In the genomic region with DNA sequence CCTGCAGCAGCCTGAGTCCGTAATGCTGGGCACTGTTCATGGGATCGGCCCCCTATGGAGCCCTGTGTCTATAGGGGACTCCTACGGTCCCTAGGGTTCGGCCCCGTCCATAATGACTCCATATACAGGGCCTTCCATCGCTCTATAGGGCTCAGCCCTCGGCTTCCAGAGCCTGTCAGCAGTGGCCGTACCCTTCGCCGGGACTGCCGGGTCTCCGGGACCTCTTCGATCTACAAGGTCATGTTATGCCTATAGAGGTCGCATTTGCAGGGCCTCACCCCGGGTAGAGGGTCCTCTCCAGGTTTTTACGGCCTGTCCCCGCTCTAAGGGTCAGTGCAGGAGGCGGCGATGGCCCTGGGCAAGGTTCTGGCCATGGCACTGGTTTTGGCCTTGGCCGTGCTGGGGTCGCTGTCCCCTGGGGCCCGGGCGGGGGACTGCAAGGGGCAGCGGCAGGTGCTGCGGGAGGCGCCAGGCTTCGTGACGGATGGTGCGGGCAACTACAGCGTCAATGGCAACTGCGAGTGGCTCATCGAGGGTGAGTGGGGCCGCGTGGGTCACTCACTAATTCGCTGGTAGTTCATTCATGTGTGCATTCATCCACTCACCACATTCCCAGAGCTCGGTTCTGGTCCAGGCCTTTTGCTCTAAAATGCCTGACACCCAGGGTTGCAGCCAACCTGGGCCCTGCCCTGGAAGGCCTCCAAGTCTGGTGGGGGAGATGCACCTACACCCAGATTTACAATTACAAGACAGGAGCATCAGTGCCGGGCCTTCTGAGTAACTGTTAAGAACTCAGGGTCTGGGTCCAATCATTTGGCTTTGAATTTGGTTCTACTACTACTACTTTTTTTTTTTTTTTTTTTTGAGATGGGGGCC, we compare ENCODE assay signal across 8 cellular contexts. TPM values are rescaled to one million over a fixed set of nuclear protein-coding genes. Genes with fewer than 3 reads are reported as not detected.
A peak's percentile ranks its signal among the peaks of the same experiment; 100 is the strongest.
DNase-seq lines count a peak whose midpoint lies in the region; ATAC-seq and TF ChIP-seq lines count a peak whose summit lies in the region.

No MANE protein-coding gene starts in this region.

- peak overlapping the region; percentile 79 for H3K27ac Mint-ChIP-seq in activated naive CD4-positive, alpha-beta T cell treated with anti-CD3 and anti-CD28 coated beads, Interleukin-2, amount 10 ng/mL, durations not matched to agents 7 days and 5 days

- H3K36me3 ChIP-seq in ES-I3 (ENCODE audit: insufficient read depth, low read length) = no peaks in the 10 kb centered on the region
- no peaks in the 10 kb centered on the region for H3K36me3 ChIP-seq in heart right ventricle
- H3K36me3 ChIP-seq in sigmoid colon = no peaks in the 10 kb centered on the region

- peaks cover 3% of the 10 kb centered on the region for H3K36me3 Mint-ChIP-seq in activated naive CD4-positive, alpha-beta T cell treated with anti-CD3 and anti-CD28 coated beads, Interleukin-2, amount 10 ng/mL, durations not matched to agents 7 days and 5 days

- ATAC-seq in GM21576 (IDR thresholded peaks at IDR 0.05; ENCODE audit: unreplicated experiment) = peak; percentile 7
- ATAC-seq in heart right ventricle = peak; percentile 2 to 54 (median 32)

- CTCF ChIA-PET in activated naive CD4-positive, alpha-beta T cell treated with anti-CD3 and anti-CD28 coated beads, Interleukin-2, amount 10 ng/mL, durations not matched to agents 7 days and 5 days (lab: Charles Lee) = interaction anchor here (1.1 kb wide), 1 partner anchor 10 kb away, joined by 3 read pairs; no protein-coding TSS in a partner anchor

- peak overlapping the region; percentile 84 for H3K9ac ChIP-seq in ES-I3 (ENCODE audit: low read depth, low read length)

- H3K4me1 ChIP-seq in ES-I3 (ENCODE audit: insufficient read depth, low read length) (no peaks in the 10 kb centered on the region; the same call in 1 of the 2 replicates), heart right ventricle (peaks cover 9 to 36% (median 29%) of the 10 kb centered on the region in 9 donors), sigmoid colon (peaks cover 0 to 45% (median 37%) of the 10 kb centered on the region in 4 donors)

- H3K27me3 Mint-ChIP-seq in activated naive CD4-positive, alpha-beta T cell treated with anti-CD3 and anti-CD28 coated beads, Interleukin-2, amount 10 ng/mL, durations not matched to agents 7 days and 5 days = peaks cover 47% of the 10 kb centered on the region

- H3K9me3 Mint-ChIP-seq in activated naive CD4-positive, alpha-beta T cell treated with anti-CD3 and anti-CD28 coated beads, Interleukin-2, amount 10 ng/mL, durations not matched to agents 7 days and 5 days = no peaks in the 10 kb centered on the region

- TF ChIP-seq CTCF in heart right ventricle (IDR thresholded peaks at IDR 0.05) (peak in 2 of 9 donors; percentile 13 to 15), sigmoid colon (IDR thresholded peaks at IDR 0.05) (no peak)

- intact Hi-C loops in heart right ventricle (cut with DNase I) = loop anchor here in 6 of 10 donors (1.0 to 10.0 kb wide), 5 partner anchors 71 to 193 kb away; partner anchors contain the start of gene POU2F2 (in 6 of the 6)
- intact Hi-C loops in sigmoid colon (cut with DNase I) = loop anchor here (5.0 kb wide), 2 partner anchors 71 to 194 kb away; partner anchors contain the start of gene POU2F2

- H3K27ac ChIP-seq in heart right ventricle (peak overlapping the region; percentile 51 to 90 (median 84)), sigmoid colon (peak overlapping the region; percentile 73 to 80 (median 76))

- H3K9me3 ChIP-seq in ES-I3 (ENCODE audit: control insufficient read depth, insufficient read depth, low read length) = no peaks in the 10 kb centered on the region
- H3K9me3 ChIP-seq in heart right ventricle = no peaks in the 10 kb centered on the region
- no peaks in the 10 kb centered on the region for H3K9me3 ChIP-seq in sigmoid colon

- DNase-seq in LHCN-M2 (ENCODE audit: low read depth) (peak; percentile 22), heart right ventricle (no peak), sigmoid colon (no peak), dedifferentiated amniotic fluid mesenchymal stem cell (ENCODE audit: extremely low spot score) (no peak), NCI-H2107 treated with DMSO at 0.1 percent for 48 hours (lab: John Stamatoyannopoulos, UW; ENCODE audit: unreplicated experiment) (no peak)
- DNase-seq in activated naive CD4-positive, alpha-beta T cell treated with anti-CD3 and anti-CD28 coated beads, Interleukin-2, amount 10 ng/mL, durations not matched to agents 7 days and 5 days = peak; percentile 45

- WGBS in heart right ventricle, 2 donors = 3 to 4% methylated on average over 37 of the region's 37 CpGs
- whole genome bisulfite sequencing in sigmoid colon, 2 donors = 2 to 8% methylated on average over 37 of the region's 37 CpGs

- peak overlapping the region; percentile 72 to 96 (median 84) for H3K4me3 ChIP-seq in heart right ventricle
- peak overlapping the region; percentile 66 to 94 (median 80) for H3K4me3 ChIP-seq in sigmoid colon

- peaks cover 24% of the 10 kb centered on the region for H3K4me1 Mint-ChIP-seq in activated naive CD4-positive, alpha-beta T cell treated with anti-CD3 and anti-CD28 coated beads, Interleukin-2, amount 10 ng/mL, durations not matched to agents 7 days and 5 days

- H3K27me3 ChIP-seq in heart right ventricle (peaks cover 12 to 35% (median 26%) of the 10 kb centered on the region in 7 donors), sigmoid colon (peaks cover 17 to 29% (median 18%) of the 10 kb centered on the region in 3 donors)

- H3K4me3 Mint-ChIP-seq in activated naive CD4-positive, alpha-beta T cell treated with anti-CD3 and anti-CD28 coated beads, Interleukin-2, amount 10 ng/mL, durations not matched to agents 7 days and 5 days = peak overlapping the region; percentile 88

- no peak for TF ChIP-seq POLR2A in sigmoid colon (IDR thresholded peaks at IDR 0.05)

- no peak for TF ChIP-seq EP300 in sigmoid colon (IDR thresholded peaks at IDR 0.05)

RNA-seq across cellular contexts. Expression of gene MEGF8, which starts 0.7 kb away (rescaled TPM):
- total RNA-seq in LHCN-M2 (2014; rRNA removed) = 19.6 and 20.2 TPM in 2 replicates
- polyA plus RNA-seq in LHCN-M2 (2012) = 17.7 TPM
- total RNA-seq in heart right ventricle = 10 to 100 TPM; 33.4 to 44.6 (median 40.4) TPM
- polyA plus RNA-seq in heart right ventricle = 10 to 100 TPM; 10.2 to 16.3 TPM
- total RNA-seq in sigmoid colon = 10 to 100 TPM in 2 of 4 donors, 1 to 10 TPM in 2; 5.4 to 21.6 (median 9.3) TPM
- polyA plus RNA-seq in sigmoid colon = 10 to 100 TPM in 1 of 3 donors, 1 to 10 TPM in 2; 1.8 to 13.9 (median 2.3) TPM

RNA-seq across cellular contexts. Expression of gene TMEM145, which starts 13.0 kb away (rescaled TPM):
- total RNA-seq in LHCN-M2 (2014; rRNA removed) = 1.7 TPM in 1 of 2 replicates, not detected in the other
- polyA plus RNA-seq in LHCN-M2 (2012) = 0.27 TPM
- total RNA-seq in heart right ventricle = 1 to 10 TPM in 1 of 10 donors, under 1 TPM in 4, not detected in 5; 0.15 to 1.0 (median 0.49) TPM
- polyA plus RNA-seq in heart right ventricle = 1 to 10 TPM in 1 of 2 donors, under 1 TPM in 1; 0.32 to 1.0 TPM
- 1 to 10 TPM in 1 of 4 donors, under 1 TPM in 2, not detected in 1; 0.54 to 4.4 (median 0.71) TPM for total RNA-seq in sigmoid colon
- under 1 TPM in 1 of 3 donors, not detected in 2; 0.58 TPM for polyA plus RNA-seq in sigmoid colon

RNA-seq across cellular contexts. Expression of gene PAFAH1B3, which starts 23.7 kb away (rescaled TPM):
- total RNA-seq in LHCN-M2 (2014; rRNA removed) = 85.3 and 99.0 TPM in 2 replicates
- polyA plus RNA-seq in LHCN-M2 (2012) = 74.2 TPM
- total RNA-seq in heart right ventricle = 1 to 10 TPM; 1.2 to 5.9 (median 2.6) TPM
- polyA plus RNA-seq in heart right ventricle = 10 to 100 TPM in 1 of 2 donors, 1 to 10 TPM in 1; 5.0 to 10.4 TPM
- 1 to 10 TPM; 5.6 to 8.6 (median 6.0) TPM for total RNA-seq in sigmoid colon
- 10 to 100 TPM; 27.0 to 44.3 (median 27.7) TPM for polyA plus RNA-seq in sigmoid colon

RNA-seq across cellular contexts. Expression of gene PRR19, which starts 24.2 kb away (rescaled TPM):
- total RNA-seq in LHCN-M2 (2014; rRNA removed) = 2.2 and 2.3 TPM in 2 replicates
- polyA plus RNA-seq in LHCN-M2 (2012) = 1.8 TPM
- under 1 TPM in 4 of 10 donors, not detected in 6; 0.16 to 0.21 (median 0.19) TPM for total RNA-seq in heart right ventricle
- polyA plus RNA-seq in heart right ventricle = under 1 TPM in 1 of 2 donors, not detected in 1; 0.16 TPM
- total RNA-seq in sigmoid colon = not detected
- polyA plus RNA-seq in sigmoid colon = under 1 TPM in 2 of 3 donors, not detected in 1; 0.69 to 0.79 TPM

RNA-seq across cellular contexts. Expression of gene CIC, which starts 57.1 kb away (rescaled TPM):
- 28.6 and 30.5 TPM in 2 replicates for total RNA-seq in LHCN-M2 (2014; rRNA removed)
- polyA plus RNA-seq in LHCN-M2 (2012) = 34.6 TPM
- 10 to 100 TPM; 27.9 to 42.0 (median 32.0) TPM for total RNA-seq in heart right ventricle
- polyA plus RNA-seq in heart right ventricle = 10 to 100 TPM; 17.6 to 39.8 TPM
- total RNA-seq in sigmoid colon = 10 to 100 TPM; 16.0 to 31.3 (median 24.9) TPM
- polyA plus RNA-seq in sigmoid colon = 10 to 100 TPM in 2 of 3 donors, 1 to 10 TPM in 1; 8.4 to 42.1 (median 17.3) TPM

Comparison
In these comparisons a context has a peak if more than half of its experiments do, and no peak if none do; other contexts are left out.
1. DNase-seq: peak in LHCN-M2 (single experiment) and activated naive CD4-positive, alpha-beta T cell treated with anti-CD3 and anti-CD28 coated beads, Interleukin-2, amount 10 ng/mL, durations not matched to agents 7 days and 5 days (single experiment); none in heart right ventricle (0 of 2), sigmoid colon (single experiment), dedifferentiated amniotic fluid mesenchymal stem cell (single experiment) and NCI-H2107 treated with DMSO at 0.1 percent for 48 hours (single experiment).